ENCODE assay signal across 8 cellular contexts in genomic region chr7:1569016-1569415, GRCh38. TPM values are rescaled to one million over a fixed set of nuclear protein-coding genes. Genes with fewer than 3 reads are reported as not detected.
DNase-seq lines count a peak whose midpoint lies in the region; ATAC-seq lines count a peak whose summit lies in the region.

No MANE protein-coding gene starts in this region.

- ATAC-seq in naive thymus-derived CD8-positive, alpha-beta T cell: no peak
- ATAC-seq in HG02981 (IDR thresholded peaks at IDR 0.05; ENCODE audit: unreplicated experiment): no peak

- peak overlapping the region; percentile 93 for H3K27ac Mint-ChIP-seq in dendritic cell treated with granulocyte-macrophage colony-stimulating factor and Interleukin-4, amounts not matched to agents 40 ng/mL and 50 ng/mL, for 4 days
- H3K27ac Mint-ChIP-seq in naive thymus-derived CD8-positive, alpha-beta T cell: peak overlapping the region; percentile 76 to 93 (median 86)

- H3K9ac ChIP-seq in GM23248: peak overlapping the region; percentile 98

- H3K27ac ChIP-seq in GM23248: peak overlapping the region; percentile 99

- H3K36me3 ChIP-seq in GM23248 (ENCODE audit: low read depth): no peaks in the 10 kb centered on the region

- H3K4me3 Mint-ChIP-seq in dendritic cell treated with granulocyte-macrophage colony-stimulating factor and Interleukin-4, amounts not matched to agents 40 ng/mL and 50 ng/mL, for 4 days: peak overlapping the region; percentile 94
- H3K4me3 Mint-ChIP-seq in naive thymus-derived CD8-positive, alpha-beta T cell: peak overlapping the region; percentile 73 to 86 (median 85)

- H3K4me1 ChIP-seq in GM23248 (ENCODE audit: insufficient read depth): peaks cover 46% of the 10 kb centered on the region

- intact Hi-C loops in dendritic cell treated with granulocyte-macrophage colony-stimulating factor and Interleukin-4, amounts not matched to agents 40 ng/mL and 50 ng/mL, for 4 days (cut with micrococcal nuclease): loop anchor here (1.0 kb wide), 1 partner anchor 37 kb away; no protein-coding TSS in a partner anchor

- peaks cover 36% of the 10 kb centered on the region for H3F3A ChIP-seq in GM23248 (ENCODE audit: insufficient read depth)

- DNase-seq in GM23248 (peak; percentile 48), RKO (ENCODE audit: low spot score) (peak; percentile 94), ureter (ENCODE audit: low spot score) (no peak), D341Med (ENCODE audit: low spot score) (no peak), SKM-1 (lab: John Stamatoyannopoulos, UW; ENCODE audit: unreplicated experiment) (no peak)
- no peak for DNase-seq in naive thymus-derived CD8-positive, alpha-beta T cell

- H3K4me2 ChIP-seq in GM23248 (ENCODE audit: unreplicated experiment): peak overlapping the region; percentile 86

- H3K9me2 ChIP-seq in GM23248 (ENCODE audit: insufficient read depth): no peaks in the 10 kb centered on the region

- H3K4me1 Mint-ChIP-seq in dendritic cell treated with granulocyte-macrophage colony-stimulating factor and Interleukin-4, amounts not matched to agents 40 ng/mL and 50 ng/mL, for 4 days (ENCODE audit: low read depth): peaks cover 79% of the 10 kb centered on the region
- peaks cover 10 to 33% (median 30%) of the 10 kb centered on the region in 4 donors for H3K4me1 Mint-ChIP-seq in naive thymus-derived CD8-positive, alpha-beta T cell

- H3K36me3 Mint-ChIP-seq in dendritic cell treated with granulocyte-macrophage colony-stimulating factor and Interleukin-4, amounts not matched to agents 40 ng/mL and 50 ng/mL, for 4 days (ENCODE audit: low read depth): peaks cover 68% of the 10 kb centered on the region
- peaks cover 0 to 30% (median 0%) of the 10 kb centered on the region in 3 donors for H3K36me3 Mint-ChIP-seq in naive thymus-derived CD8-positive, alpha-beta T cell

- POLR2A ChIA-PET in naive thymus-derived CD8-positive, alpha-beta T cell (lab: Charles Lee): interaction anchor here (0.7 to 1.8 kb wide), 3 partner anchors 29 to 292 kb away, joined by 3 to 6 read pairs (median 5); no protein-coding TSS in a partner anchor

- H3K27me3 ChIP-seq in GM23248 (replicated peaks; ENCODE audit: insufficient read depth): no peaks in the 10 kb centered on the region

- H2AFZ ChIP-seq in GM23248: no peak overlapping the region

- in situ Hi-C loops in GM23248 (cut with MboI): no loop called here

- H3K4me3 ChIP-seq in GM23248: peak overlapping the region; percentile 84

- no peaks in the 10 kb centered on the region for H3K9me3 ChIP-seq in GM23248 (ENCODE audit: low read depth)

- H3K9me3 Mint-ChIP-seq in dendritic cell treated with granulocyte-macrophage colony-stimulating factor and Interleukin-4, amounts not matched to agents 40 ng/mL and 50 ng/mL, for 4 days: no peaks in the 10 kb centered on the region
- H3K9me3 Mint-ChIP-seq in naive thymus-derived CD8-positive, alpha-beta T cell: no peaks in the 10 kb centered on the region

- H3K79me2 ChIP-seq in GM23248 (ENCODE audit: insufficient read depth): peaks cover 22% of the 10 kb centered on the region

- 81 to 82% methylated on average over 13 of the region's 13 CpGs for WGBS in GM23248 (ENCODE audit: low coverage in 1 of 2, low lambda C conversion rate in 2 of 2, missing lambda C conversion rate in 2 of 2), 2 experiments

- H3K27me3 Mint-ChIP-seq in dendritic cell treated with granulocyte-macrophage colony-stimulating factor and Interleukin-4, amounts not matched to agents 40 ng/mL and 50 ng/mL, for 4 days: peaks cover 1% of the 10 kb centered on the region
- no peaks in the 10 kb centered on the region for H3K27me3 Mint-ChIP-seq in naive thymus-derived CD8-positive, alpha-beta T cell

- H4K20me1 ChIP-seq in GM23248 (ENCODE audit: insufficient read depth): no peaks in the 10 kb centered on the region

RNA-seq across cellular contexts. Expression of gene PSMG3, which starts 0.8 kb away (rescaled TPM):
- total RNA-seq in GM23248 (2014; rRNA removed; shearing (Covaris generic)): 28.3 and 36.8 TPM in 2 replicates
- polyA plus RNA-seq in GM23248 (2016; fragmentation: Nextera tagmentation; extraction: Ambion mirVana): 56.2 and 58.1 TPM in 2 replicates
- 10 to 100 TPM; 24.3 to 26.1 TPM for total RNA-seq in naive thymus-derived CD8-positive, alpha-beta T cell
- polyA plus RNA-seq in naive thymus-derived CD8-positive, alpha-beta T cell: 10 to 100 TPM; 43.5 to 45.8 (median 45.4) TPM
- 32.0 TPM for total RNA-seq in ureter

RNA-seq across cellular contexts. Expression of gene TMEM184A, which starts 13.0 kb away (rescaled TPM):
- total RNA-seq in GM23248 (2014; rRNA removed; shearing (Covaris generic)): not detected in 2 replicates
- polyA plus RNA-seq in GM23248 (2016; fragmentation: Nextera tagmentation; extraction: Ambion mirVana): not detected in 2 replicates
- total RNA-seq in naive thymus-derived CD8-positive, alpha-beta T cell: not detected
- polyA plus RNA-seq in naive thymus-derived CD8-positive, alpha-beta T cell: under 1 TPM in 1 of 3 donors, not detected in 2; 0.04 TPM
- 142 TPM for total RNA-seq in ureter

RNA-seq across cellular contexts. Expression of gene MAFK, which starts 38.5 kb away (rescaled TPM):
- 35.0 and 45.9 TPM in 2 replicates for total RNA-seq in GM23248 (2014; rRNA removed; shearing (Covaris generic))
- polyA plus RNA-seq in GM23248 (2016; fragmentation: Nextera tagmentation; extraction: Ambion mirVana): 3.5 and 3.8 TPM in 2 replicates
- 10 to 100 TPM; 55.1 to 56.1 TPM for total RNA-seq in naive thymus-derived CD8-positive, alpha-beta T cell
- polyA plus RNA-seq in naive thymus-derived CD8-positive, alpha-beta T cell: under 1 TPM; 0.33 to 0.56 (median 0.46) TPM
- 34.6 TPM for total RNA-seq in ureter

Comparison
In these comparisons a context has a peak if more than half of its experiments do, and no peak if none do; other contexts are left out.
1. DNase-seq: peak in GM23248 (single experiment) and RKO (single experiment); none in naive thymus-derived CD8-positive, alpha-beta T cell (0 of 10), ureter (single experiment), D341Med (single experiment) and SKM-1 (single experiment).
2. RNA of gene TMEM184A, which starts 13.0 kb away (total RNA-seq): 142 TPM in ureter (single experiment); not detected in naive thymus-derived CD8-positive, alpha-beta T cell and not detected in GM23248; every median in the first group is over 100 times any median in the second.